In the genomic region with DNA sequence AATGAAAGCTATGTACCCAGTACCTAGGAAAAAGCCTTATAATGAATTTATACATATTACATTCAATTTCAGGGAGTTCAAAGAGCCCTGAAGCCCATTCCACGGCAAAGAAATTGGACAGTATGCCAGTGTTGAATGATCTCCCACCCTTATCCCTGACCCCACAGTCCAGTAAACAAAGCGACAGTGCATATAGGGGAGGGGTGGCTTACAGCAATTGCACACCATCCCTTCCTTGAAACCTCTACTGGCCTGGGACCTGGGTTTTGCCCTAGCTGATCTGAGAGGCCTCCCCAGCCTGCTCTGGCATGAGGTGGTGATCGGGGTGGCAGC, we compare ENCODE assay signal across 16 cellular contexts. TPM values are rescaled to one million over a fixed set of nuclear protein-coding genes. Genes with fewer than 3 reads are reported as not detected.
DNase-seq lines count a peak whose midpoint lies in the region; ATAC-seq, FAIRE-seq and TF ChIP-seq lines count a peak whose summit lies in the region.
"Had no signal": no experiment of that assay in that cellular context is flagged by ENCODE, and none has a peak within 500 bp of the region (broad histone marks: within the 10 kb centered on the region; RNA-seq: fewer than 3 reads in every experiment).

No MANE protein-coding gene starts in this region.

- H2BK20ac ChIP-seq in H1 (ENCODE audit: low read length) = no peak overlapping the region

- no peak overlapping the region for H3K27ac ChIP-seq in H1 (ENCODE audit: low read depth, low read length)
- H3K27ac ChIP-seq in mesendoderm (ENCODE audit: low read depth, low read length) = peak overlapping the region; percentile 25
- peak overlapping the region; percentile 60 for H3K27ac ChIP-seq in subcutaneous abdominal adipose tissue (ENCODE audit: low read depth, low read length)
- H3K27ac ChIP-seq in coronary artery = peak overlapping the region in 1 of 2 donors; percentile 29
- H3K27ac ChIP-seq: 22Rv1, BLaER1 had no signal

- TF ChIP-seq RAD21 in H1 (IDR thresholded peaks at IDR 0.05 in 1 of 2, conservative IDR thresholded peaks at IDR 0.05 in 1 of 2; ENCODE audit: low read depth in 2 of 2, low read length in 2 of 2) = no peak

- H3K9me3 ChIP-seq in H1 (ENCODE audit: insufficient read depth in 2 of 2, low read depth in 1 of 2, low read length in 1 of 2) (no peaks in the 10 kb centered on the region), subcutaneous abdominal adipose tissue (ENCODE audit: control insufficient read depth in 5 of 5, low read length in 5 of 5) (no peaks in the 10 kb centered on the region)
- H3K9me3 ChIP-seq: BLaER1 had no signal

- H4K8ac ChIP-seq in H1 (ENCODE audit: extremely low read depth, insufficient read depth, low read length) = no peak overlapping the region
- H4K8ac ChIP-seq in mesendoderm (ENCODE audit: low read depth, low read length) = no peak overlapping the region

- H3K79me2 ChIP-seq in H1 (ENCODE audit: control insufficient read depth in 1 of 2, insufficient read depth in 2 of 2, low read length in 2 of 2) = no peaks in the 10 kb centered on the region
- H3K79me2 ChIP-seq in mesendoderm (ENCODE audit: control insufficient read depth, insufficient read depth, low read length) = no peaks in the 10 kb centered on the region

- WGBS in H1 (ENCODE audit: extremely low coverage in 1 of 2, insufficient coverage in 1 of 2, insufficient read length in 1 of 2, insufficient replicate concordance in 2 of 2, low coverage in 1 of 2, low lambda C conversion rate in 2 of 2, missing lambda C conversion rate in 1 of 2), 2 experiments = 80% methylated on average over 3 of the region's 3 CpGs; no CpG with 5 or more reads in 1 of the 2 experiments
- WGBS in mesendoderm (ENCODE audit: extremely low coverage, insufficient coverage, low lambda C conversion rate) = no CpG with 5 or more reads among the region's 3 CpGs

- H2AFZ ChIP-seq in H1 (ENCODE audit: low read length) = no peak overlapping the region

- no peak for TF ChIP-seq EP300 in H1 (IDR thresholded peaks at IDR 0.05; ENCODE audit: borderline replicate concordance in 1 of 2, low read depth in 2 of 2, low read length in 2 of 2)

- H3K36me3 ChIP-seq in H1 (ENCODE audit: control insufficient read depth in 2 of 4, insufficient read depth in 4 of 4, low read length in 3 of 4) = no peaks in the 10 kb centered on the region
- no peaks in the 10 kb centered on the region for H3K36me3 ChIP-seq in mesendoderm (ENCODE audit: control insufficient read depth, insufficient read depth, low read length)
- no peaks in the 10 kb centered on the region for H3K36me3 ChIP-seq in subcutaneous abdominal adipose tissue (ENCODE audit: control insufficient read depth in 5 of 5, insufficient read depth in 5 of 5, low read length in 5 of 5)
- H3K36me3 ChIP-seq: BLaER1 had no signal

- no peak for TF ChIP-seq CTCF in H1 (IDR thresholded peaks at IDR 0.05; ENCODE audit: control extremely low read depth in 1 of 3, insufficient read depth in 1 of 3, low read depth in 1 of 3, low read length in 3 of 3)
- TF ChIP-seq CTCF in coronary artery (IDR thresholded peaks at IDR 0.05) = no peak

- no peak overlapping the region for H2AK5ac ChIP-seq in H1 (ENCODE audit: low read depth, low read length)
- H2AK5ac ChIP-seq in mesendoderm (ENCODE audit: low read length) = peak overlapping the region; percentile 91

- no peak overlapping the region for H4K91ac ChIP-seq in H1 (replicated peaks; ENCODE audit: insufficient read length, low read length)

- H3K9ac ChIP-seq in H1 (replicated peaks in 1 of 4; ENCODE audit: extremely low read depth in 1 of 4, low read depth in 3 of 4, low read length in 3 of 4) (0 out of 7 replicates have a peak overlapping the region, but pooled peaks of 2 of the 4 experiments have one; percentile 0 to 4), mesendoderm (ENCODE audit: low read length) (peak overlapping the region; percentile 31), subcutaneous abdominal adipose tissue (ENCODE audit: low read length in 5 of 5) (peak overlapping the region in 1 of 5 donors; percentile 51)
- H3K9ac ChIP-seq: BLaER1 had no signal

- H3K23me2 ChIP-seq in H1 (ENCODE audit: low read depth, low read length) = no peaks in the 10 kb centered on the region; the same call in none of the 2 replicates

- H3K56ac ChIP-seq in H1 (replicated peaks; ENCODE audit: insufficient read length, low read depth, low read length) (no peak overlapping the region), mesendoderm (ENCODE audit: low read length) (peak overlapping the region; percentile 47)

- H3K4ac ChIP-seq in H1 (replicated peaks; ENCODE audit: insufficient read length, low read depth, low read length) (no peak overlapping the region), mesendoderm (ENCODE audit: low read depth, low read length) (no peak overlapping the region)

- no peaks in the 10 kb centered on the region for H3K27me3 ChIP-seq in H1 (replicated peaks in 1 of 4; ENCODE audit: control insufficient read depth in 3 of 4, extremely low read depth in 1 of 4, insufficient read depth in 3 of 4, low read length in 3 of 4)
- no peaks in the 10 kb centered on the region for H3K27me3 ChIP-seq in mesendoderm (ENCODE audit: insufficient read depth, low read length, poor library complexity)
- peaks cover 0 to 15% (median 4%) of the 10 kb centered on the region in 5 donors for H3K27me3 ChIP-seq in subcutaneous abdominal adipose tissue (ENCODE audit: control insufficient read depth in 5 of 5, insufficient read depth in 4 of 5, low read length in 5 of 5)

- H3K23ac ChIP-seq in H1 (ENCODE audit: insufficient read length) = no peak overlapping the region
- peak overlapping the region; percentile 68 for H3K23ac ChIP-seq in mesendoderm (ENCODE audit: low read length)

- H3K4me1 ChIP-seq in H1 (replicated peaks in 1 of 4; ENCODE audit: control insufficient read depth in 3 of 4, insufficient read depth in 4 of 4, low read length in 3 of 4) (peaks cover 15 to 25% (median 19%) of the 10 kb centered on the region in 4 experiments), mesendoderm (ENCODE audit: control insufficient read depth, low read depth, low read length) (peaks cover 21% of the 10 kb centered on the region), subcutaneous abdominal adipose tissue (ENCODE audit: control insufficient read depth in 5 of 5, insufficient read depth in 5 of 5, low read length in 5 of 5) (peaks cover 5 to 25% (median 10%) of the 10 kb centered on the region in 5 donors)

- CTCF ChIA-PET in H1 (lab: Charles Lee; ENCODE audit: partially characterized antibody) = interaction anchor here (0.9 to 20.7 kb wide), 11 partner anchors 8 to 113 kb away, joined by 3 to 678 read pairs (median 5); partner anchors contain the start of genes DDX23, RND1 and WNT10B

- peak overlapping the region; percentile 14 for H4K5ac ChIP-seq in H1 (ENCODE audit: insufficient read length, low read depth, low read length)
- H4K5ac ChIP-seq in mesendoderm (ENCODE audit: low read length) = no peak overlapping the region

- POLR2A ChIA-PET in H1 (lab: Charles Lee; ENCODE audit: partially characterized antibody) = interaction anchor here (0.8 to 23.7 kb wide), 8 partner anchors 9 to 135 kb away, joined by 3 to 651 read pairs (median 5); partner anchors contain the start of genes DDX23, FKBP11 and RND1

- H2BK120ac ChIP-seq in H1 (replicated peaks; ENCODE audit: low read depth, low read length) = no peak overlapping the region
- H2BK120ac ChIP-seq in mesendoderm (ENCODE audit: low read depth, low read length) = no peak overlapping the region

- H2BK5ac ChIP-seq in H1 (ENCODE audit: low read depth, low read length) (peak overlapping the region; percentile 92; the same call in 1 of the 2 replicates), mesendoderm (ENCODE audit: low read length) (peak overlapping the region; percentile 55)

- no peaks in the 10 kb centered on the region for H4K20me1 ChIP-seq in H1 (replicated peaks in 1 of 2; ENCODE audit: control insufficient read depth in 1 of 2, insufficient read depth in 2 of 2, low read length in 2 of 2)
- H4K20me1 ChIP-seq: BLaER1 had no signal

- DNase-seq in DMS53 (lab: John Stamatoyannopoulos, UW) (peak; percentile 51), DMS53 treated with DMSO at 0.1 percent for 48 hours (lab: John Stamatoyannopoulos, UW; ENCODE audit: unreplicated experiment) (no peak), H1 (ENCODE audit: low read depth in 1 of 2, low spot score in 2 of 2) (no peak), mesendoderm (no peak), activated T-cell treated with anti-CD3 and anti-CD28 coated beads for 4 hours (no peak), coronary artery (ENCODE audit: low spot score) (no peak)
- DNase-seq: activated CD8-positive, alpha-beta T cell treated with anti-CD3 and anti-CD28 coated beads for 36 hours; DMS79; naive thymus-derived CD8-positive, alpha-beta T cell; NCI-H1694; NCI-H510A treated with DMSO at 0.1 percent for 48 hours; stimulated activated CD4-positive, alpha-beta T cell treated with anti-CD3 and anti-CD28 coated beads, Interleukin-2, amount 100 ng/mL, for 48 hours had no signal

- H2BK15ac ChIP-seq in H1 (ENCODE audit: low read length) (no peak overlapping the region), mesendoderm (replicated peaks; ENCODE audit: low read depth) (no peak overlapping the region)

- FAIRE-seq in H1 (lab: Jason Lieb, UNC) = no peak

- H3K14ac ChIP-seq in H1 (ENCODE audit: insufficient read length) = no peak overlapping the region

- H3K4me3 ChIP-seq in H1 (ENCODE audit: extremely low read depth in 1 of 4, insufficient read depth in 2 of 4, low read depth in 3 of 4, low read length in 4 of 4) = peak overlapping the region in 3 of 4 experiments; percentile 7 to 26 (median 18); a peak in 3 of 8 replicates
- no peak overlapping the region for H3K4me3 ChIP-seq in mesendoderm (ENCODE audit: low read length)
- H3K4me3 ChIP-seq in subcutaneous abdominal adipose tissue (ENCODE audit: low read depth in 1 of 5, low read length in 5 of 5) = no peak overlapping the region
- no peak overlapping the region for H3K4me3 ChIP-seq in coronary artery
- H3K4me3 ChIP-seq: BLaER1 had no signal

- H3K18ac ChIP-seq in H1 (ENCODE audit: extremely low read depth, low read length) (peak overlapping the region; percentile 12; the same call in 1 of the 2 replicates), mesendoderm (ENCODE audit: low read length) (no peak overlapping the region)

- no peak for TF ChIP-seq POLR2A in H1 (IDR thresholded peaks at IDR 0.05; ENCODE audit: control extremely low read depth in 1 of 2, low read depth in 2 of 2, low read length in 2 of 2)

- peak overlapping the region; percentile 2; the same call in 1 of the 2 replicates for H2BK12ac ChIP-seq in H1 (ENCODE audit: low read depth, low read length)

- H3K4me2 ChIP-seq in H1 (ENCODE audit: insufficient read depth in 1 of 2, low read depth in 2 of 2, low read length in 2 of 2) (peak overlapping the region; percentile 62 to 77), mesendoderm (ENCODE audit: low read length) (no peak overlapping the region)

- H3K79me1 ChIP-seq in H1 (ENCODE audit: low read depth, low read length) (no peaks in the 10 kb centered on the region), mesendoderm (ENCODE audit: low read length) (no peaks in the 10 kb centered on the region)

- no peak for ATAC-seq in GM21529 (IDR thresholded peaks at IDR 0.05; ENCODE audit: unreplicated experiment)
- ATAC-seq: activated CD8-positive, alpha-beta T cell treated with anti-CD3 and anti-CD28 coated beads for 36 hours; naive thymus-derived CD8-positive, alpha-beta T cell had no signal

RNA-seq across cellular contexts. Expression of gene RND1, which starts 17.3 kb away (rescaled TPM):
- 15.8 and 16.2 TPM in 2 replicates for total RNA-seq in H1 (2021; fragmentation: NEBNext Ultra II Directional; extraction: Animal tissue kit (Norgen Biotek cat#: 25700))
- 17.1 and 17.8 TPM in 2 replicates for polyA plus RNA-seq in H1 (2011; rRNA removed)
- 27.5 TPM for polyA plus RNA-seq in H1 (2011; cell fraction: cytosol; rRNA removed)
- polyA plus RNA-seq in H1 (2011; cell fraction: nucleus; rRNA removed) = 31.4 TPM
- polyA plus RNA-seq in H1 (2012, experiment 1 of 2) = 21.5 to 28.9 TPM (median 24.5 TPM) in 4 replicates
- 20.6 TPM for polyA plus RNA-seq in H1 (2012, experiment 2 of 2)
- 3.1 TPM for polyA plus RNA-seq in H1 (2013, experiment 1 of 2)
- 3.2 TPM for polyA plus RNA-seq in H1 (2013, experiment 2 of 2)
- polyA minus RNA-seq in H1 (2011; rRNA and poly(A)+ RNA removed) = 30.9 and 33.3 TPM in 2 replicates
- polyA minus RNA-seq in H1 (2011; cell fraction: cytosol; rRNA and poly(A)+ RNA removed) = 14.7 TPM
- 44.2 TPM for polyA minus RNA-seq in H1 (2011; cell fraction: nucleus; rRNA and poly(A)+ RNA removed)
- polyA plus RNA-seq in mesendoderm (2013, experiment 1 of 2) = 0.76 TPM
- polyA plus RNA-seq in mesendoderm (2013, experiment 2 of 2) = 0.84 TPM

RNA-seq across cellular contexts. Expression of gene DDX23, which starts 31.0 kb away (rescaled TPM):
- total RNA-seq in H1 (2021; fragmentation: NEBNext Ultra II Directional; extraction: Animal tissue kit (Norgen Biotek cat#: 25700)) = 98.1 and 107 TPM in 2 replicates
- 43.4 and 43.5 TPM in 2 replicates for polyA plus RNA-seq in H1 (2011; rRNA removed)
- 68.7 TPM for polyA plus RNA-seq in H1 (2011; cell fraction: cytosol; rRNA removed)
- 122 TPM for polyA plus RNA-seq in H1 (2011; cell fraction: nucleus; rRNA removed)
- 98.3 to 156 TPM (median 103 TPM) in 4 replicates for polyA plus RNA-seq in H1 (2012, experiment 1 of 2)
- 30.8 TPM for polyA plus RNA-seq in H1 (2012, experiment 2 of 2)
- 67.8 TPM for polyA plus RNA-seq in H1 (2013, experiment 1 of 2)
- 65.2 TPM for polyA plus RNA-seq in H1 (2013, experiment 2 of 2)
- 57.7 and 58.0 TPM in 2 replicates for polyA minus RNA-seq in H1 (2011; rRNA and poly(A)+ RNA removed)
- 26.0 TPM for polyA minus RNA-seq in H1 (2011; cell fraction: cytosol; rRNA and poly(A)+ RNA removed)
- polyA minus RNA-seq in H1 (2011; cell fraction: nucleus; rRNA and poly(A)+ RNA removed) = 48.6 TPM
- 85.7 TPM for polyA plus RNA-seq in mesendoderm (2013, experiment 1 of 2)
- 84.5 TPM for polyA plus RNA-seq in mesendoderm (2013, experiment 2 of 2)

RNA-seq across cellular contexts. Expression of gene FKBP11, which starts 42.4 kb away (rescaled TPM):
- total RNA-seq in H1 (2021; fragmentation: NEBNext Ultra II Directional; extraction: Animal tissue kit (Norgen Biotek cat#: 25700)) = 65.1 and 75.6 TPM in 2 replicates
- polyA plus RNA-seq in H1 (2011; rRNA removed) = 45.7 and 53.9 TPM in 2 replicates
- polyA plus RNA-seq in H1 (2011; cell fraction: cytosol; rRNA removed) = 41.4 TPM
- polyA plus RNA-seq in H1 (2011; cell fraction: nucleus; rRNA removed) = 74.7 TPM
- polyA plus RNA-seq in H1 (2012, experiment 1 of 2) = 69.5 to 77.3 TPM (median 76.2 TPM) in 4 replicates
- polyA plus RNA-seq in H1 (2012, experiment 2 of 2) = 75.8 TPM
- polyA plus RNA-seq in H1 (2013, experiment 1 of 2) = 133 TPM
- polyA plus RNA-seq in H1 (2013, experiment 2 of 2) = 163 TPM
- 31.9 and 35.7 TPM in 2 replicates for polyA minus RNA-seq in H1 (2011; rRNA and poly(A)+ RNA removed)
- 34.4 TPM for polyA minus RNA-seq in H1 (2011; cell fraction: cytosol; rRNA and poly(A)+ RNA removed)
- 30.8 TPM for polyA minus RNA-seq in H1 (2011; cell fraction: nucleus; rRNA and poly(A)+ RNA removed)
- polyA plus RNA-seq in mesendoderm (2013, experiment 1 of 2) = 116 TPM
- polyA plus RNA-seq in mesendoderm (2013, experiment 2 of 2) = 111 TPM

Comparison
In these comparisons a context has a peak if more than half of its experiments do, and no peak if none do; other contexts are left out.
1. H3K4me3 ChIP-seq: peak in H1 (3 of 4); none in mesendoderm (single experiment), subcutaneous abdominal adipose tissue (0 of 5) and coronary artery (single experiment).